Comparison of ENCODE assay signal across 12 cellular contexts in the genomic region with DNA sequence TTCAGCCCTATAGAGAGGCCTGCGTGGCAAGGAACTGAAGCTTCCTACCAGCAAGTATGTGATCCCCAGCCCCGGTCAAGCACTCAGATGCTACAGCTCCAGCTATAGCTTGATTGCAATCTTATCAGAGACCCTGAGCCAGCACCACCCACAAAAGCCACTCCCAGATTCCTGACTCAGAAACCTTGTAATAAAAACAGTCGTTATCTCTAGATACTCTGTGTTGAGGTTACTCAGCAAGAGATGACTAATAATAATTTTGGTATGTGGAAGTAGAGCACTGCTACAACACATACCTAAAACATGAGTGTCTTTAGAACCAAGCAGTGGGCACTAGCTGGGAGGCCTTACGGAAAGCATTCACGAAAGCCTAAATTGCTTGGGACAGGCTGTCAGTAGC.
DNase-seq lines count a peak whose midpoint lies in the region; ATAC-seq and TF ChIP-seq lines count a peak whose summit lies in the region.
"Had no signal": no experiment of that assay in that cellular context is flagged by ENCODE, and none has a peak within 500 bp of the region (broad histone marks: within the 10 kb centered on the region; RNA-seq: fewer than 3 reads in every experiment).

No MANE protein-coding gene starts in this region.

- TF ChIP-seq CTCF in foreskin fibroblast (IDR thresholded peaks at IDR 0.05; ENCODE audit: low read depth, low read length) = no peak
- no peak for TF ChIP-seq CTCF in endothelial cell (IDR thresholded peaks at IDR 0.05; ENCODE audit: unreplicated experiment)

- no peaks in the 10 kb centered on the region for H3K4me1 Mint-ChIP-seq in endothelial cell (ENCODE audit: unreplicated experiment)
- H3K4me1 Mint-ChIP-seq: mesothelial cell of epicardium had no signal

- no peak overlapping the region for H3K4me3 Mint-ChIP-seq in endothelial cell (ENCODE audit: unreplicated experiment)
- H3K4me3 Mint-ChIP-seq: activated naive CD8-positive, alpha-beta T cell treated with anti-CD3 and anti-CD28 coated beads, Interleukin-2, amount 10 ng/mL, durations not matched to agents 7 days and 5 days; mesothelial cell of epicardium had no signal

- H3K9me3 Mint-ChIP-seq in endothelial cell (ENCODE audit: unreplicated experiment) = peaks cover 4% of the 10 kb centered on the region

- DNase-seq in activated CD8-positive, alpha-beta memory T cell treated with anti-CD3 and anti-CD28 coated beads, Interleukin-2, amount 50 U/mL, for 24 hours (ENCODE audit: extremely low read depth) = peak; percentile 3
- DNase-seq in activated CD8-positive, alpha-beta memory T cell treated with anti-CD3 and anti-CD28 coated beads, Interleukin-2, amount 50 U/mL, for 4 hours = no peak
- DNase-seq in T1000 (lab: John Stamatoyannopoulos, UW) = peak; percentile 51
- DNase-seq in foreskin fibroblast = peak; percentile 50 to 64
- no peak for DNase-seq in stimulated activated naive CD8-positive, alpha-beta T cell treated with anti-CD3 and anti-CD28 coated beads, Interleukin-15, Interleukin-2, amounts not matched to agents 100 U/mL and 50 U/mL, for 24 hours
- DNase-seq in dermis blood vessel endothelial cell = no peak
- DNase-seq in endothelial cell (ENCODE audit: low spot score) = no peak
- DNase-seq: activated naive CD8-positive, alpha-beta T cell treated with anti-CD3 and anti-CD28 coated beads, Interleukin-2, amount 10 ng/mL, durations not matched to agents 7 days and 5 days; GOT3 had no signal

- peaks cover 4% of the 10 kb centered on the region for H3K27me3 Mint-ChIP-seq in endothelial cell (ENCODE audit: unreplicated experiment)
- H3K27me3 Mint-ChIP-seq: activated naive CD8-positive, alpha-beta T cell treated with anti-CD3 and anti-CD28 coated beads, Interleukin-2, amount 10 ng/mL, durations not matched to agents 7 days and 5 days had no signal

- peaks cover 8% of the 10 kb centered on the region for H3K36me3 Mint-ChIP-seq in endothelial cell (ENCODE audit: low read depth, unreplicated experiment)

- peak; percentile 84 for ATAC-seq in stimulated activated naive CD8-positive, alpha-beta T cell treated with anti-CD3 and anti-CD28 coated beads, Interleukin-15, Interleukin-2, amounts not matched to agents 100 U/mL and 50 U/mL, for 24 hours
- ATAC-seq in GM19452 (IDR thresholded peaks at IDR 0.05; ENCODE audit: unreplicated experiment) = no peak

- no peak overlapping the region for H3K27ac Mint-ChIP-seq in endothelial cell (ENCODE audit: unreplicated experiment)
- H3K27ac Mint-ChIP-seq: activated naive CD8-positive, alpha-beta T cell treated with anti-CD3 and anti-CD28 coated beads, Interleukin-2, amount 10 ng/mL, durations not matched to agents 7 days and 5 days; mesothelial cell of epicardium had no signal

- no peak overlapping the region for H3K4me3 ChIP-seq in foreskin fibroblast (ENCODE audit: low read depth in 1 of 2, low read length in 2 of 2)
- H3K4me3 ChIP-seq: BLaER1 treated with 17β-estradiol and CSF1 and Interleukin-3, amounts not matched to agents 10 nM and 100 nM had no signal

Comparison
In these comparisons a context has a peak if more than half of its experiments do, and no peak if none do; other contexts are left out.
1. DNase-seq: peak in activated CD8-positive, alpha-beta memory T cell treated with anti-CD3 and anti-CD28 coated beads, Interleukin-2, amount 50 U/mL, for 24 hours (single experiment), T1000 (single experiment) and foreskin fibroblast (2 of 2); none in activated CD8-positive, alpha-beta memory T cell treated with anti-CD3 and anti-CD28 coated beads, Interleukin-2, amount 50 U/mL, for 4 hours (single experiment), stimulated activated naive CD8-positive, alpha-beta T cell treated with anti-CD3 and anti-CD28 coated beads, Interleukin-15, Interleukin-2, amounts not matched to agents 100 U/mL and 50 U/mL, for 24 hours (single experiment), dermis blood vessel endothelial cell (single experiment) and endothelial cell (single experiment).